In the genomic region with DNA sequence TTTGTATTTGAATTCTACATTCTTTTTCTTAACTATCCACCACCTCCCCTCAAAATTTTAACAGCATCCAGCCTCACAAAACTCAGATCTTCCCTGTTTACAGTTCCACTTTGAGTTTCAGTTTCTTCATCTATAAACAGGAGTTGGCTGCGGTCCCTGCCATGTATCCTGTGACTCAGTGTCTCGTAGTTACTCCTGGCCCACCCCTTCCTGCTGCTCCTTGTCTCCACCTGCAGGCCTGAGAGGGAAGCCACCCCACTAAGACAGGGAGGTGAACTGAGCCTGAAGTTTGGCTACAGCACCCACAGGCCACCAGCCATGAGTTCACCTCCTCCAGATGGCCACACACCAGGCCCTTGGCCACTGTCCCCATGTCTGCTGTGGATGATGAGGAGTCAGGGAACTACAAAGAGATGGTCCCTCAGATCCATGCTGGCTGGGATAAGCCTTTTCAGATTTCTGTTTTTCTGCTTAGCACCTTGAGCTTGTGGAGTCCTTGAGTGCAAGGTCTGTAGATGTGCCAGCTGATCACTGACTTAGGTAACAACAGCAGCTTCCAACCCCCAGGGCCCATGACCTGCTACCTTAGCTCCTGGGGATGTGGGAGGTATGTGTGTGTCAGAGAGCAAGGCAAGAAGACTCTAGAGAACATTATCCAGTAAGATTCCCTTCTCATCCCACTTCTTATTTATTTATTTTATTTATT, we compare ENCODE assay signal across 8 cellular contexts. TPM values are rescaled to one million over a fixed set of nuclear protein-coding genes. Genes with fewer than 3 reads are reported as not detected.
DNase-seq lines count a peak whose midpoint lies in the region; ATAC-seq and TF ChIP-seq lines count a peak whose summit lies in the region.

No MANE protein-coding gene starts in this region.

- peaks cover 2% of the 10 kb centered on the region for H3K36me3 Mint-ChIP-seq in activated naive CD8-positive, alpha-beta T cell treated with anti-CD3 and anti-CD28 coated beads, Interleukin-2, amount 50 U/mL, for 24 hours (ENCODE audit: low read depth)

- H3K4me1 ChIP-seq in BLaER1 (peaks cover 29% of the 10 kb centered on the region), PC-3 (ENCODE audit: insufficient read depth, low read length) (peaks cover 5% of the 10 kb centered on the region), lower lobe of right lung (peaks cover 5% of the 10 kb centered on the region)

- peaks cover 26% of the 10 kb centered on the region for H3K4me1 Mint-ChIP-seq in activated naive CD8-positive, alpha-beta T cell treated with anti-CD3 and anti-CD28 coated beads, Interleukin-2, amount 50 U/mL, for 24 hours

- H3K9me3 ChIP-seq in BLaER1 (no peaks in the 10 kb centered on the region), PC-3 (ENCODE audit: low read length) (no peaks in the 10 kb centered on the region), lower lobe of right lung (no peaks in the 10 kb centered on the region)

- intact Hi-C loops in PC-3 (cut with micrococcal nuclease) (no loop called here), lower lobe of right lung (cut with DNase I) (no loop called here)

- H2AFZ ChIP-seq in PC-3 (ENCODE audit: low read length), result peak overlapping the region; percentile 36

- CTCF ChIA-PET in PC-3 (lab: Charles Lee), result no interaction called here

- no TSS peak for BruUV-seq in PC-3 (replicated peaks; lab: Mats Ljungman, UMichigan)

- peak overlapping the region; percentile 85 for H3K4me2 ChIP-seq in BLaER1
- H3K4me2 ChIP-seq in PC-3 (ENCODE audit: low read length), result peak overlapping the region; percentile 36

- H3K4me3 Mint-ChIP-seq in activated naive CD8-positive, alpha-beta T cell treated with anti-CD3 and anti-CD28 coated beads, Interleukin-2, amount 50 U/mL, for 24 hours, result peak overlapping the region; percentile 21

- no peaks in the 10 kb centered on the region for H3K79me2 ChIP-seq in PC-3 (ENCODE audit: low read length)

- TF ChIP-seq CTCF in PC-3 (conservative IDR thresholded peaks at IDR 0.05; ENCODE audit: low read depth, low read length), result peak; percentile 88
- peak; percentile 40 for TF ChIP-seq CTCF in lower lobe of right lung (IDR thresholded peaks at IDR 0.05)

- H3K27me3 ChIP-seq in BLaER1, result no peaks in the 10 kb centered on the region
- H3K27me3 ChIP-seq in PC-3 (ENCODE audit: low read length), result no peaks in the 10 kb centered on the region
- H3K27me3 ChIP-seq in lower lobe of right lung (ENCODE audit: low read depth), result no peaks in the 10 kb centered on the region

- POLR2A ChIA-PET in PC-3 (lab: Charles Lee; ENCODE audit: unreplicated experiment), result no interaction called here

- H3K36me3 ChIP-seq in BLaER1 (no peaks in the 10 kb centered on the region), PC-3 (ENCODE audit: low read depth, low read length) (no peaks in the 10 kb centered on the region), lower lobe of right lung (no peaks in the 10 kb centered on the region)

- H4K20me1 ChIP-seq in BLaER1, result no peaks in the 10 kb centered on the region
- no peaks in the 10 kb centered on the region for H4K20me1 ChIP-seq in PC-3 (ENCODE audit: low read length)

- H3K27ac Mint-ChIP-seq in activated naive CD8-positive, alpha-beta T cell treated with anti-CD3 and anti-CD28 coated beads, Interleukin-2, amount 50 U/mL, for 24 hours, result peak overlapping the region; percentile 56

- no peaks in the 10 kb centered on the region for H3K9me3 Mint-ChIP-seq in activated naive CD8-positive, alpha-beta T cell treated with anti-CD3 and anti-CD28 coated beads, Interleukin-2, amount 50 U/mL, for 24 hours

- DNase-seq in PC-3 (peak; percentile 81), lower lobe of right lung (peak; percentile 60), SW 1271 (lab: John Stamatoyannopoulos, UW) (no peak), NCI-H146 (lab: John Stamatoyannopoulos, UW) (no peak), NCI-H1092 (lab: John Stamatoyannopoulos, UW) (no peak)
- peak; percentile 69 for DNase-seq in activated naive CD8-positive, alpha-beta T cell treated with anti-CD3 and anti-CD28 coated beads, Interleukin-2, amount 50 U/mL, for 24 hours

- H3F3A ChIP-seq in PC-3 (ENCODE audit: low read length, unreplicated experiment), result no peaks in the 10 kb centered on the region

- H3K9ac ChIP-seq in BLaER1 (no peak overlapping the region; the same call in 1 of the 2 replicates), PC-3 (ENCODE audit: low read length) (no peak overlapping the region)

- H3K27ac ChIP-seq in BLaER1 (peak overlapping the region; percentile 72), PC-3 (ENCODE audit: low read length) (no peak overlapping the region), lower lobe of right lung (no peak overlapping the region)

- H3K27me3 Mint-ChIP-seq in activated naive CD8-positive, alpha-beta T cell treated with anti-CD3 and anti-CD28 coated beads, Interleukin-2, amount 50 U/mL, for 24 hours, result peaks cover 2% of the 10 kb centered on the region

- H3K4me3 ChIP-seq in BLaER1 (peak overlapping the region; percentile 32; the same call in 1 of the 2 replicates), PC-3 (ENCODE audit: low read length) (no peak overlapping the region), lower lobe of right lung (no peak overlapping the region)

- peak; percentile 36 for ATAC-seq in GM21723 (IDR thresholded peaks at IDR 0.05; ENCODE audit: unreplicated experiment)
- ATAC-seq in PC-3, result peak; percentile 74
- ATAC-seq in activated naive CD8-positive, alpha-beta T cell treated with anti-CD3 and anti-CD28 coated beads, Interleukin-2, amount 50 U/mL, for 24 hours, result peak; percentile 97
- peak; percentile 75 to 78 for ATAC-seq in lower lobe of right lung

- H3K9me2 ChIP-seq in PC-3 (replicated peaks; ENCODE audit: low read length), result no peaks in the 10 kb centered on the region

RNA-seq across cellular contexts. Expression of gene CD86, which starts 37.5 kb away (rescaled TPM):
- total RNA-seq in PC-3 (2014; rRNA removed) (0.07 TPM in 1 of 2 replicates, not detected in the other), lower lobe of right lung (29.5 TPM)

Comparison
In these comparisons a context has a peak if more than half of its experiments do, and no peak if none do; other contexts are left out.
1. ATAC-seq: peak in every context shown above with its lines; median percentile 97 in activated naive CD8-positive, alpha-beta T cell treated with anti-CD3 and anti-CD28 coated beads, Interleukin-2, amount 50 U/mL, for 24 hours; 76 in lower lobe of right lung; 74 in PC-3; 36 in GM21723.
2. DNase-seq: peak in PC-3 (single experiment), activated naive CD8-positive, alpha-beta T cell treated with anti-CD3 and anti-CD28 coated beads, Interleukin-2, amount 50 U/mL, for 24 hours (single experiment) and lower lobe of right lung (single experiment); none in SW 1271 (0 of 2), NCI-H146 (single experiment) and NCI-H1092 (single experiment).
3. RNA of gene CD86, which starts 37.5 kb away (total RNA-seq): 29.5 TPM in lower lobe of right lung (single experiment); 0.07 TPM in PC-3; every median in the first group is over 10 times any median in the second.